1 cellular context compared by ENCODE assay signal in genomic region chr12:55815473-55815872, GRCh38.
TF ChIP-seq lines count a peak whose summit lies in the region.

No MANE protein-coding gene starts in this region.

TF ChIP-seq in K562, 482 proteins besides CTCF, POLR2A, EP300 and RAD21:
- TF ChIP-seq ELF4 (CRISPR knock-in tag; IDR thresholded peaks at IDR 0.05) (no peak), RBFOX2 (IDR thresholded peaks at IDR 0.05; ENCODE audit: low read depth, low read length) (peak; percentile 58)
